ENCODE assay signal across 15 cellular contexts in genomic region chr10:320787-321186, GRCh38.
A peak's percentile ranks its signal among the peaks of the same experiment; 100 is the strongest.
DNase-seq lines count a peak whose midpoint lies in the region; ATAC-seq and TF ChIP-seq lines count a peak whose summit lies in the region.
"Had no signal": no experiment of that assay in that cellular context is flagged by ENCODE, and none has a peak within 500 bp of the region (broad histone marks: within the 10 kb centered on the region; RNA-seq: fewer than 3 reads in every experiment).

No MANE protein-coding gene starts in this region.

- H2AFZ ChIP-seq in OCI-LY1 (ENCODE audit: low read length): no peak overlapping the region
- H2AFZ ChIP-seq: GM23248 had no signal

- H3K4me1 ChIP-seq in OCI-LY1 (ENCODE audit: insufficient read depth, low read length, severe bottlenecking): peaks cover 68% of the 10 kb centered on the region
- H3K4me1 ChIP-seq: Caco-2 had no signal

- peaks cover 60% of the 10 kb centered on the region; the same call in 1 of the 2 replicates for H3K36me3 ChIP-seq in OCI-LY1 (ENCODE audit: insufficient read depth, low read length)

- peak overlapping the region; percentile 36 for H3K4me3 Mint-ChIP-seq in activated T-helper 17 cell treated with anti-CD3 and anti-CD28 coated beads, Interleukin-2, amount 50 U/mL, for 72 hours
- no peak overlapping the region for H3K4me3 Mint-ChIP-seq in glutamatergic neuron (ENCODE audit: unreplicated experiment)
- no peak overlapping the region for H3K4me3 Mint-ChIP-seq in stimulated activated memory B cell treated with anti-CD40 and anti-IgM and Interleukin-4, amounts not matched to agents 10 μg/mL and 1 μg/mL and 100 μg/mL, for 72 hours
- H3K4me3 Mint-ChIP-seq: CD8-positive, alpha-beta memory T cell had no signal

- H3K4me2 ChIP-seq in OCI-LY1 (ENCODE audit: low read length): no peak overlapping the region
- H3K4me2 ChIP-seq: A549 had no signal

- no peak overlapping the region for H3K27ac Mint-ChIP-seq in activated T-helper 17 cell treated with anti-CD3 and anti-CD28 coated beads, Interleukin-2, amount 50 U/mL, for 72 hours
- H3K27ac Mint-ChIP-seq in glutamatergic neuron (ENCODE audit: unreplicated experiment): peak overlapping the region; percentile 18
- peak overlapping the region; percentile 10 for H3K27ac Mint-ChIP-seq in stimulated activated memory B cell treated with anti-CD40 and anti-IgM and Interleukin-4, amounts not matched to agents 10 μg/mL and 1 μg/mL and 100 μg/mL, for 72 hours

- H3K4me1 Mint-ChIP-seq in activated T-helper 17 cell treated with anti-CD3 and anti-CD28 coated beads, Interleukin-2, amount 50 U/mL, for 72 hours: peaks cover 14% of the 10 kb centered on the region
- H3K4me1 Mint-ChIP-seq in glutamatergic neuron (ENCODE audit: low read depth, unreplicated experiment): peaks cover 4% of the 10 kb centered on the region
- H3K4me1 Mint-ChIP-seq in stimulated activated memory B cell treated with anti-CD40 and anti-IgM and Interleukin-4, amounts not matched to agents 10 μg/mL and 1 μg/mL and 100 μg/mL, for 72 hours: peaks cover 45% of the 10 kb centered on the region

- no peaks in the 10 kb centered on the region for H3K9me3 ChIP-seq in OCI-LY1 (ENCODE audit: low read length)
- H3K9me3 ChIP-seq: A549, Caco-2 had no signal

- no peaks in the 10 kb centered on the region for H4K20me1 ChIP-seq in OCI-LY1 (ENCODE audit: insufficient read depth, low read length)

- ATAC-seq in activated T-helper 17 cell treated with anti-CD3 and anti-CD28 coated beads, Interleukin-2, amount 50 U/mL, for 72 hours (replicated peaks): no peak
- no peak for ATAC-seq in stimulated activated memory B cell treated with anti-CD40 and anti-IgM and Interleukin-4, amounts not matched to agents 10 μg/mL and 1 μg/mL and 100 μg/mL, for 72 hours
- ATAC-seq: A549 had no signal

- H3K9me3 Mint-ChIP-seq in activated T-helper 17 cell treated with anti-CD3 and anti-CD28 coated beads, Interleukin-2, amount 50 U/mL, for 72 hours: no peaks in the 10 kb centered on the region
- peaks cover 7% of the 10 kb centered on the region for H3K9me3 Mint-ChIP-seq in glutamatergic neuron (ENCODE audit: unreplicated experiment)
- H3K9me3 Mint-ChIP-seq in stimulated activated memory B cell treated with anti-CD40 and anti-IgM and Interleukin-4, amounts not matched to agents 10 μg/mL and 1 μg/mL and 100 μg/mL, for 72 hours: no peaks in the 10 kb centered on the region
- H3K9me3 Mint-ChIP-seq: CD8-positive, alpha-beta memory T cell; IgD-negative memory B cell had no signal

- CTCF ChIA-PET in GM10248 (lab: Yijun Ruan, JAX): no interaction called here

- H3K27ac ChIP-seq in OCI-LY1 (ENCODE audit: low read depth, low read length, poor library complexity, severe bottlenecking): peak overlapping the region; percentile 100
- H3K27ac ChIP-seq: A549, GM23248 had no signal

- POLR2A ChIA-PET in GM10248 (lab: Yijun Ruan, JAX): no interaction called here

- no peaks in the 10 kb centered on the region for H3K27me3 ChIP-seq in OCI-LY1 (ENCODE audit: insufficient read depth, low read length)

- peaks cover 16% of the 10 kb centered on the region for H3F3A ChIP-seq in OCI-LY1 (ENCODE audit: insufficient read depth, low read length)

- TF ChIP-seq CTCF in OCI-LY1 (IDR thresholded peaks at IDR 0.05; ENCODE audit: low read length): no peak
- no peak for TF ChIP-seq CTCF in glutamatergic neuron (IDR thresholded peaks at IDR 0.05; ENCODE audit: partially characterized antibody, unreplicated experiment)
- no peak for TF ChIP-seq CTCF in GM10248 (IDR thresholded peaks at IDR 0.05; ENCODE audit: control extremely low read depth, extremely low read depth, low read depth, missing control alignments)

- no peaks in the 10 kb centered on the region for H3K9me2 ChIP-seq in OCI-LY1 (ENCODE audit: low read depth, low read length)

- H3K9ac ChIP-seq in OCI-LY1 (ENCODE audit: low read length): no peak overlapping the region
- H3K9ac ChIP-seq: GM23248 had no signal

- no peaks in the 10 kb centered on the region for H3K36me3 Mint-ChIP-seq in activated T-helper 17 cell treated with anti-CD3 and anti-CD28 coated beads, Interleukin-2, amount 50 U/mL, for 72 hours (ENCODE audit: low read depth)
- H3K36me3 Mint-ChIP-seq in glutamatergic neuron (ENCODE audit: unreplicated experiment): peaks cover 5% of the 10 kb centered on the region
- no peaks in the 10 kb centered on the region for H3K36me3 Mint-ChIP-seq in stimulated activated memory B cell treated with anti-CD40 and anti-IgM and Interleukin-4, amounts not matched to agents 10 μg/mL and 1 μg/mL and 100 μg/mL, for 72 hours
- H3K36me3 Mint-ChIP-seq: IgD-negative memory B cell had no signal

- DNase-seq in glutamatergic neuron: no peak
- no peak for DNase-seq in NCI-H748 treated with DMSO at 0.1 percent for 48 hours (lab: John Stamatoyannopoulos, UW)
- DNase-seq in NCI-H524 (lab: John Stamatoyannopoulos, UW): no peak
- DNase-seq in GM10248 (ENCODE audit: extremely low spot score): no peak
- DNase-seq: CD8-positive, alpha-beta memory T cell; DMS53; GF-D8; GM23248; H7 had no signal

- H3K27me3 Mint-ChIP-seq in activated T-helper 17 cell treated with anti-CD3 and anti-CD28 coated beads, Interleukin-2, amount 50 U/mL, for 72 hours: peaks cover 3% of the 10 kb centered on the region
- peaks cover 2% of the 10 kb centered on the region for H3K27me3 Mint-ChIP-seq in glutamatergic neuron (ENCODE audit: unreplicated experiment)
- H3K27me3 Mint-ChIP-seq in stimulated activated memory B cell treated with anti-CD40 and anti-IgM and Interleukin-4, amounts not matched to agents 10 μg/mL and 1 μg/mL and 100 μg/mL, for 72 hours: no peaks in the 10 kb centered on the region

- H3K79me2 ChIP-seq in OCI-LY1 (ENCODE audit: insufficient read depth, low read length): no peaks in the 10 kb centered on the region

- no peak overlapping the region for H3K4me3 ChIP-seq in OCI-LY1 (ENCODE audit: low read depth, low read length, poor library complexity, severe bottlenecking)
- H3K4me3 ChIP-seq: A549, GM23248 had no signal
